In genomic region chr12:68063900-68064590, GRCh38 we compare ENCODE assay signal across 26 cellular contexts.
DNase-seq lines count a peak whose midpoint lies in the region; ATAC-seq, FAIRE-seq and TF ChIP-seq lines count a peak whose summit lies in the region.
"Had no signal": no experiment of that assay in that cellular context is flagged by ENCODE, and none has a peak within 500 bp of the region (broad histone marks: within the 10 kb centered on the region; RNA-seq: fewer than 3 reads in every experiment).

No MANE protein-coding gene starts in this region.

- TF ChIP-seq CTCF in kidney (IDR thresholded peaks at IDR 0.05; ENCODE audit: borderline replicate concordance, extremely low read depth, insufficient read depth), result no peak
- no peak for TF ChIP-seq CTCF in suprapubic skin (IDR thresholded peaks at IDR 0.05)
- no peak for TF ChIP-seq CTCF in tibial artery (IDR thresholded peaks at IDR 0.05)

- H2AK5ac ChIP-seq in neuronal stem cell (ENCODE audit: low read depth, low read length), result no peak overlapping the region

- intact Hi-C loops in Right ventricle myocardium superior (cut with DNase I), result no loop called here
- intact Hi-C loops in right cardiac atrium (cut with DNase I), result no loop called here
- intact Hi-C loops in kidney (cut with DNase I), result no loop called here
- intact Hi-C loops in tibial artery (cut with DNase I; ENCODE audit: low total_unique reads), result no loop called here

- H3K9ac ChIP-seq in BLaER1 treated with 17β-estradiol and CSF1 and Interleukin-3, amounts not matched to agents 10 nM and 100 nM, result no peak overlapping the region
- H3K9ac ChIP-seq in kidney (ENCODE audit: low read length in 2 of 2), result no peak overlapping the region
- H3K9ac ChIP-seq in neuronal stem cell (ENCODE audit: low read depth, low read length, poor library complexity), result no peak overlapping the region

- H3K4me3 ChIP-seq in right cardiac atrium (ENCODE audit: low read length), result no peak overlapping the region
- no peak overlapping the region for H3K4me3 ChIP-seq in BLaER1 treated with 17β-estradiol and CSF1 and Interleukin-3, amounts not matched to agents 10 nM and 100 nM
- no peak overlapping the region for H3K4me3 ChIP-seq in kidney (ENCODE audit: low read length in 2 of 2)
- no peak overlapping the region for H3K4me3 ChIP-seq in neuronal stem cell (ENCODE audit: low read length in 2 of 2)
- H3K4me3 ChIP-seq in suprapubic skin, result no peak overlapping the region
- H3K4me3 ChIP-seq in tibial artery, result no peak overlapping the region
- H3K4me3 ChIP-seq: GM12878, HAP-1 had no signal

- H3K27me3 ChIP-seq in right cardiac atrium (ENCODE audit: control insufficient read depth, insufficient read depth), result no peaks in the 10 kb centered on the region
- H3K27me3 ChIP-seq in BLaER1 treated with 17β-estradiol and CSF1 and Interleukin-3, amounts not matched to agents 10 nM and 100 nM, result no peaks in the 10 kb centered on the region
- no peaks in the 10 kb centered on the region for H3K27me3 ChIP-seq in neuronal stem cell (ENCODE audit: control insufficient read depth in 3 of 3, insufficient read depth in 3 of 3, low read depth in 1 of 3, low read length in 3 of 3)
- no peaks in the 10 kb centered on the region for H3K27me3 ChIP-seq in suprapubic skin
- H3K27me3 ChIP-seq in tibial artery, result no peaks in the 10 kb centered on the region
- H3K27me3 ChIP-seq: BE2C had no signal

- H2BK5ac ChIP-seq in neuronal stem cell (ENCODE audit: low read length), result no peak overlapping the region

- H3K4ac ChIP-seq in neuronal stem cell (ENCODE audit: low read length), result no peak overlapping the region

- peak overlapping the region in 6 of 11 experiments; percentile 10 to 78 (median 34); a peak in 8 of 22 replicates for H3K4me2 ChIP-seq in BLaER1 treated with 17β-estradiol and CSF1 and Interleukin-3, amounts not matched to agents 10 nM and 100 nM
- H3K4me2 ChIP-seq in neuronal stem cell (ENCODE audit: insufficient read depth, low read length, poor library complexity, severe bottlenecking), result no peak overlapping the region

- no peak overlapping the region for H2BK15ac ChIP-seq in neuronal stem cell (ENCODE audit: low read length)

- H3K27ac ChIP-seq in right cardiac atrium (ENCODE audit: low read length) (no peak overlapping the region), kidney (ENCODE audit: low read depth in 2 of 2, low read length in 2 of 2) (no peak overlapping the region), neuronal stem cell (replicated peaks; ENCODE audit: low read length) (no peak overlapping the region), suprapubic skin (no peak overlapping the region), tibial artery (no peak overlapping the region)
- H3K27ac ChIP-seq in BLaER1 treated with 17β-estradiol and CSF1 and Interleukin-3, amounts not matched to agents 10 nM and 100 nM, result peak overlapping the region in 2 of 11 experiments; percentile 2 to 6; a peak in 1 of 22 replicates
- H3K27ac ChIP-seq: 22Rv1, C4-2B had no signal

- FAIRE-seq in kidney (lab: Jason Lieb, UNC), result no peak
- FAIRE-seq: A204.1, D721Med, GM12878, H54 had no signal

- peaks cover 0 to 7% (median 0%) of the 10 kb centered on the region in 11 experiments; a peak in 1 of 22 replicates for H3K36me3 ChIP-seq in BLaER1 treated with 17β-estradiol and CSF1 and Interleukin-3, amounts not matched to agents 10 nM and 100 nM
- H3K36me3 ChIP-seq in kidney (ENCODE audit: control insufficient read depth in 1 of 2, insufficient read depth in 2 of 2, low read length in 2 of 2) (no peaks in the 10 kb centered on the region), neuronal stem cell (replicated peaks in 1 of 2; ENCODE audit: control insufficient read depth in 2 of 2, insufficient read depth in 2 of 2, low read length in 2 of 2) (no peaks in the 10 kb centered on the region), suprapubic skin (no peaks in the 10 kb centered on the region), tibial artery (no peaks in the 10 kb centered on the region)
- H3K36me3 ChIP-seq: BE2C, HAP-1 had no signal

- no peak overlapping the region for H3K14ac ChIP-seq in neuronal stem cell (ENCODE audit: low read length)

- H4K91ac ChIP-seq in neuronal stem cell (ENCODE audit: low read depth, low read length, poor library complexity), result no peak overlapping the region

- ATAC-seq in Right ventricle myocardium superior (ENCODE audit: poor library complexity), result no peak
- ATAC-seq in right cardiac atrium, result no peak
- ATAC-seq: GM12878 had no signal

- TF ChIP-seq EP300 in suprapubic skin (IDR thresholded peaks at IDR 0.05), result no peak

- no peak overlapping the region for H2AFZ ChIP-seq in neuronal stem cell (ENCODE audit: low read length)

- H2BK120ac ChIP-seq in neuronal stem cell (ENCODE audit: low read depth, low read length), result no peak overlapping the region

- no peak for TF ChIP-seq POLR2A in suprapubic skin (IDR thresholded peaks at IDR 0.05)

- DNase-seq in Right ventricle myocardium superior, result peak; percentile 31
- DNase-seq in right cardiac atrium, result no peak
- DNase-seq in kidney, result peak; percentile 35
- DNase-seq in neuronal stem cell (ENCODE audit: low spot score), result no peak
- no peak for DNase-seq in suprapubic skin (ENCODE audit: low spot score in 2 of 2)
- no peak for DNase-seq in tibial artery
- no peak for DNase-seq in stimulated activated CD4-positive, alpha-beta T cell treated with anti-CD3 and anti-CD28 coated beads, Interleukin-2, amount 100 ng/mL, for 24 hours
- DNase-seq: ACHN; AML-193; BE2C; CD4-positive, CD25-positive, alpha-beta regulatory T cell; CD8-positive, alpha-beta memory T cell; DMS 273 treated with DMSO at 0.1 percent for 48 hours; DMS79; EL; GDM1; GOT3; HFFc6 had no signal

- no peak overlapping the region for H3K18ac ChIP-seq in neuronal stem cell (ENCODE audit: low read length)

- H3K4me1 ChIP-seq in right cardiac atrium (ENCODE audit: control insufficient read depth, insufficient read depth, low read length), result no peaks in the 10 kb centered on the region
- peaks cover 9 to 30% (median 25%) of the 10 kb centered on the region in 10 experiments for H3K4me1 ChIP-seq in BLaER1 treated with 17β-estradiol and CSF1 and Interleukin-3, amounts not matched to agents 10 nM and 100 nM
- H3K4me1 ChIP-seq in kidney (ENCODE audit: control insufficient read depth in 1 of 2, insufficient read depth in 1 of 2, low read depth in 1 of 2, low read length in 2 of 2), result no peaks in the 10 kb centered on the region
- no peaks in the 10 kb centered on the region for H3K4me1 ChIP-seq in neuronal stem cell (ENCODE audit: control insufficient read depth in 2 of 2, insufficient read depth in 1 of 2, low read depth in 1 of 2, low read length in 2 of 2)
- no peaks in the 10 kb centered on the region for H3K4me1 ChIP-seq in suprapubic skin
- H3K4me1 ChIP-seq in tibial artery, result no peaks in the 10 kb centered on the region
- H3K4me1 ChIP-seq: BE2C, HAP-1 had no signal

- no peaks in the 10 kb centered on the region for H3K79me1 ChIP-seq in neuronal stem cell (ENCODE audit: low read depth, low read length)

- no peak overlapping the region for H4K8ac ChIP-seq in neuronal stem cell (ENCODE audit: low read depth, low read length)

- no peaks in the 10 kb centered on the region for H4K20me1 ChIP-seq in BLaER1 treated with 17β-estradiol and CSF1 and Interleukin-3, amounts not matched to agents 10 nM and 100 nM

- no peak overlapping the region for H2BK12ac ChIP-seq in neuronal stem cell (ENCODE audit: low read length)

- H3K23ac ChIP-seq in neuronal stem cell (ENCODE audit: low read depth, low read length, poor library complexity), result peak overlapping the region; percentile 18

- H3K9me3 ChIP-seq in right cardiac atrium (ENCODE audit: control insufficient read depth, low read length), result no peaks in the 10 kb centered on the region
- H3K9me3 ChIP-seq in BLaER1 treated with 17β-estradiol and CSF1 and Interleukin-3, amounts not matched to agents 10 nM and 100 nM (replicated peaks in 1 of 11), result peaks cover 63 to 92% (median 83%) of the 10 kb centered on the region in 11 experiments
- H3K9me3 ChIP-seq in kidney (ENCODE audit: control insufficient read depth in 1 of 2, low read length in 2 of 2), result no peaks in the 10 kb centered on the region
- peaks cover 0 to 2% of the 10 kb centered on the region in 2 donors for H3K9me3 ChIP-seq in neuronal stem cell (replicated peaks in 1 of 2; ENCODE audit: control insufficient read depth in 2 of 2, insufficient read depth in 1 of 2, low read depth in 1 of 2, low read length in 2 of 2)
- peaks cover 12% of the 10 kb centered on the region for H3K9me3 ChIP-seq in suprapubic skin
- H3K9me3 ChIP-seq in tibial artery, result peaks cover 0 to 9% (median 5%) of the 10 kb centered on the region in 3 donors
- H3K9me3 ChIP-seq: BE2C had no signal

- 72% methylated on average over 6 of the region's 6 CpGs for WGBS in right cardiac atrium
- no CpG with 5 or more reads among the region's 6 CpGs for WGBS in neuronal stem cell (ENCODE audit: extremely low coverage in 2 of 2, insufficient read length in 2 of 2, insufficient replicate concordance in 1 of 2), 2 donors
- WGBS in suprapubic skin, result no CpG with 5 or more reads among the region's 6 CpGs

Comparison
In these comparisons a context has a peak if more than half of its experiments do, and no peak if none do; other contexts are left out.
1. DNase-seq: peak in Right ventricle myocardium superior (single experiment) and kidney (single experiment); none in right cardiac atrium (0 of 3), neuronal stem cell (single experiment), suprapubic skin (0 of 2), tibial artery (0 of 2) and stimulated activated CD4-positive, alpha-beta T cell treated with anti-CD3 and anti-CD28 coated beads, Interleukin-2, amount 100 ng/mL, for 24 hours (0 of 2).